32 cellular contexts compared by ENCODE assay signal in the genomic region with DNA sequence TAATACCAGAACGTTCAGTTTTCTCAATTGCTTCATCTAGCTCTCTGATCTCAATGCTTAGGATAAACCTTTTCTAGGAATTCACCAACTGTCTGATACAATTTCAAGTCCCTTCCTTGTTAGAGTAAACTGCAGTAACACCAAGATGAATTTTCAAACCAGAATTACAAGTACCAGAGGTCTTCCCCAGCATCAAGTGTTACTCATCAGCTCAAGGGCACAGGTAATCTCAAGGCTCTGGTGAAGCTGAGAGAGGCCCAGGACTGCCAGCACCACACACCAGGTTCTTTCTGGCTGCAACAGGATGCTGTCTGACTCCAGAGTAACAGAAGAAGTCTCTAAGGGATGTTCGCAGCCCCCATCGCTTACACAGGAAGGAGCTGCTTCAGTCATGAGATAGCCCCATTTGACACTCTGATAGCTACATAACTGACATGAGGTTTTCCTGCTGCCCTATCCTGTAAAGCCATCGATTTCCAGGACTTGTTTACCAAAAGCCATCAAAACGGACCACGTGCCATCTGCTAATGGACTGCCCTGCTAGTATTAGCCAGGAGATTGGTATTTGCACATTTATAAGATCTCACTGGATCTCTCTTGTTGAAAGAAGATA.
"Had no signal": no experiment of that assay in that cellular context is flagged by ENCODE, and none has a peak within 500 bp of the region (broad histone marks: within the 10 kb centered on the region; RNA-seq: fewer than 3 reads in every experiment).

No MANE protein-coding gene starts in this region.

- H3K27ac Mint-ChIP-seq: activated CD4-positive, alpha-beta memory T cell treated with anti-CD3 and anti-CD28 coated beads for 36 hours; activated CD4-positive, alpha-beta T cell treated with anti-CD3 and anti-CD28 coated beads for 36 hours; activated naive CD4-positive, alpha-beta T cell treated with anti-CD3 and anti-CD28 coated beads for 36 hours; activated T-helper 1 cell treated with anti-CD3 and anti-CD28 coated beads, Interleukin-12 subunit alpha, Interleukin-12 subunit beta, Interleukin-2, Interleukin-4 antibody, amounts not matched to agents 30 ng/mL and 10 ng/mL and 1 ng/mL, durations not matched to agents 14 hours and 24 hours and 36 hours; brain; T-helper 1 cell treated with Interleukin-12 subunit alpha and Interleukin-12 subunit beta and Interleukin-4 antibody, amounts not matched to agents 30 μg/mL and 1 μg/mL, for 36 hours; T-helper 2 cell treated with Interferon-gamma antibody and Interleukin-4, amounts not matched to agents 5 μg/mL and 100 μg/mL, for 36 hours; WTC11 had no signal

- H3K4me1 Mint-ChIP-seq: activated CD4-positive, alpha-beta T cell treated with anti-CD3 and anti-CD28 coated beads for 36 hours; brain; WTC11 had no signal

- ATAC-seq: activated CD4-positive, alpha-beta T cell treated with anti-CD3 and anti-CD28 coated beads for 36 hours; activated CD4-positive, CD25-positive, alpha-beta regulatory T cell treated with anti-CD3 and anti-CD28 coated beads, Interleukin-2, amount 50 U/mL, for 24 hours; activated naive CD4-positive, alpha-beta T cell treated with anti-CD3 and anti-CD28 coated beads, Interleukin-2, amount 50 U/mL, for 72 hours; activated T-cell treated with anti-CD3 and anti-CD28 coated beads, Interleukin-2, amount 50 U/mL, for 4 hours; PC-3; WTC11 had no signal

- DNase-seq: activated CD4-positive, alpha-beta memory T cell treated with anti-CD3 and anti-CD28 coated beads for 36 hours; activated CD4-positive, alpha-beta T cell treated with anti-CD3 and anti-CD28 coated beads for 36 hours; activated CD4-positive, alpha-beta T cell treated with anti-CD3 and anti-CD28 coated beads, Interleukin-2, amount 50 U/mL, for 1 hour; activated CD8-positive, alpha-beta memory T cell treated with anti-CD3 and anti-CD28 coated beads, Interleukin-2, amount 50 U/mL, for 4 hours; activated gamma-delta T cell treated with Interleukin-2 at 50 U/mL for 16 hours; activated naive CD4-positive, alpha-beta T cell treated with anti-CD3 and anti-CD28 coated beads for 36 hours; activated T-cell treated with anti-CD3 and anti-CD28 coated beads for 4 hours; activated T-cell treated with anti-CD3 and anti-CD28 coated beads, Interleukin-2, amount 50 U/mL, for 4 hours; adrenal gland; anterior cingulate cortex; central memory CD4-positive, alpha-beta T cell; Karpas-422; KBM-7; NCI-H1105; NCI-H1417 treated with DMSO at 0.1 percent for 48 hours; NCI-H187 treated with DMSO at 0.1 percent for 48 hours; NCI-H2081; NCI-H2171 treated with DMSO at 0.1 percent for 48 hours; NCI-H226; NCI-H524 treated with DMSO at 0.1 percent for 48 hours; PC-3; Peyer's patch; RPMI8226; SHP77 treated with DMSO at 0.1 percent for 48 hours; SK-N-SH had no signal

- H3K9me3 Mint-ChIP-seq: activated CD4-positive, alpha-beta memory T cell treated with anti-CD3 and anti-CD28 coated beads for 36 hours; activated naive CD4-positive, alpha-beta T cell treated with anti-CD3 and anti-CD28 coated beads for 36 hours; activated naive CD4-positive, alpha-beta T cell treated with anti-CD3 and anti-CD28 coated beads, Interleukin-2, amount 50 U/mL, for 72 hours; activated T-cell treated with anti-CD3 and anti-CD28 coated beads, Interleukin-2, amount 50 U/mL, for 4 hours; activated T-helper 1 cell treated with anti-CD3 and anti-CD28 coated beads, Interleukin-12 subunit alpha, Interleukin-12 subunit beta, Interleukin-2, Interleukin-4 antibody, amounts not matched to agents 30 ng/mL and 10 ng/mL and 1 ng/mL, durations not matched to agents 14 hours and 24 hours and 36 hours; brain; T-helper 1 cell treated with Interleukin-12 subunit alpha and Interleukin-12 subunit beta and Interleukin-4 antibody, amounts not matched to agents 30 μg/mL and 1 μg/mL, for 36 hours; T-helper 2 cell treated with Interferon-gamma antibody and Interleukin-4, amounts not matched to agents 5 μg/mL and 100 μg/mL, for 36 hours; WTC11 had no signal

- H3K4me3 Mint-ChIP-seq: activated CD4-positive, alpha-beta memory T cell treated with anti-CD3 and anti-CD28 coated beads for 36 hours; activated CD4-positive, alpha-beta T cell treated with anti-CD3 and anti-CD28 coated beads for 36 hours; activated naive CD4-positive, alpha-beta T cell treated with anti-CD3 and anti-CD28 coated beads for 36 hours; activated T-cell treated with anti-CD3 and anti-CD28 coated beads, Interleukin-2, amount 50 U/mL, for 4 hours; activated T-helper 1 cell treated with anti-CD3 and anti-CD28 coated beads, Interleukin-12 subunit alpha, Interleukin-12 subunit beta, Interleukin-2, Interleukin-4 antibody, amounts not matched to agents 30 ng/mL and 10 ng/mL and 1 ng/mL, durations not matched to agents 14 hours and 24 hours and 36 hours; brain; T-helper 1 cell treated with Interleukin-12 subunit alpha and Interleukin-12 subunit beta and Interleukin-4 antibody, amounts not matched to agents 30 μg/mL and 1 μg/mL, for 36 hours; T-helper 2 cell treated with Interferon-gamma antibody and Interleukin-4, amounts not matched to agents 5 μg/mL and 100 μg/mL, for 36 hours; WTC11 had no signal

- H3K36me3 Mint-ChIP-seq: activated naive CD4-positive, alpha-beta T cell treated with anti-CD3 and anti-CD28 coated beads, Interleukin-2, amount 50 U/mL, for 72 hours had no signal

- H3K27me3 Mint-ChIP-seq: activated CD4-positive, alpha-beta memory T cell treated with anti-CD3 and anti-CD28 coated beads for 36 hours; activated CD4-positive, alpha-beta T cell treated with anti-CD3 and anti-CD28 coated beads for 36 hours; brain had no signal
